Comparison of ENCODE assay signal across 26 cellular contexts in the genomic region with DNA sequence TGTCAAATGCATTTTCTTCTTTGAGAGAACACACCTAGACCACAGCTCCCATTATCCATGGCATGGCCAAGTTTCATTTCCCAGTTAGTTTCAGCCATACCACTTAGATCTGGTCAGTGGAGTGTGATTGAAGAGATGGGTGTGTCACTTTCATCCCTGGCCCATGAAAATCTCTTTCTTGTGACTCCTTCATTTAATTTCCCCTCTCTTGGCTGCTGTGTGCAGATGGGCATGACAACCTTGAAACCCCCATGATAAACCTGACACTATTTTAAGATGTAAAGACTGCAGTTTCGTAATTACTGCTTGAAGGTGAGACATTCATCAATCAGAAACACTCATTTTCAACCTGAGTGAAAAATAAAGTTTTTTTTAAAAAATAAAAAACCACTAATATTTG.
"Had no signal": no experiment of that assay in that cellular context is flagged by ENCODE, and none has a peak within 500 bp of the region (broad histone marks: within the 10 kb centered on the region; RNA-seq: fewer than 3 reads in every experiment).

No MANE protein-coding gene starts in this region.

- H3K4me3 ChIP-seq: MG63, PC-9, Peyer's patch, SJCRH30 had no signal

- H3K27ac Mint-ChIP-seq: IgD-negative memory B cell had no signal

- ATAC-seq: Right ventricle myocardium inferior, SK-N-SH treated with all-trans-retinoic acid at 6 μM for 48 hours had no signal

- H3K4me3 Mint-ChIP-seq: IgD-negative memory B cell had no signal

- H3K27me3 Mint-ChIP-seq: IgD-negative memory B cell had no signal

- H3K36me3 Mint-ChIP-seq: IgD-negative memory B cell had no signal

- H2AFZ ChIP-seq: PC-9 had no signal

- FAIRE-seq: HTR-8/SVneo had no signal

- H3K9me3 ChIP-seq: MG63, Peyer's patch, SJCRH30 had no signal

- H3K27ac ChIP-seq: HL-60, PC-9, Peyer's patch, SJCRH30 had no signal

- H3K27me3 ChIP-seq: MG63, Peyer's patch, SJCRH30 had no signal

- H3K4me2 ChIP-seq: PC-9 had no signal

- H3K4me1 Mint-ChIP-seq: IgD-negative memory B cell had no signal

- DNase-seq: KBM-7, MG63, NCI-H1092, NCI-H1105 treated with DMSO at 0.1 percent for 48 hours, NCI-H1417 treated with DMSO at 0.1 percent for 48 hours, NCI-H146, NCI-H1694 treated with DMSO at 0.1 percent for 48 hours, NCI-H2029, NCI-H2081 treated with DMSO at 0.1 percent for 48 hours, NCI-H2171, NCI-H226, NCI-H446, NCI-H510A, NCI-H524 treated with DMSO at 0.1 percent for 48 hours, NCI-H69, NCI-H774, PC-9, Peyer's patch, SHP77 treated with DMSO at 0.1 percent for 48 hours, SJCRH30, T-helper 1 cell had no signal

- H3K36me3 ChIP-seq: MG63, Peyer's patch, SJCRH30 had no signal

- H3K4me1 ChIP-seq: Peyer's patch, SJCRH30 had no signal
